1 cellular context compared by ENCODE assay signal in the genomic region with DNA sequence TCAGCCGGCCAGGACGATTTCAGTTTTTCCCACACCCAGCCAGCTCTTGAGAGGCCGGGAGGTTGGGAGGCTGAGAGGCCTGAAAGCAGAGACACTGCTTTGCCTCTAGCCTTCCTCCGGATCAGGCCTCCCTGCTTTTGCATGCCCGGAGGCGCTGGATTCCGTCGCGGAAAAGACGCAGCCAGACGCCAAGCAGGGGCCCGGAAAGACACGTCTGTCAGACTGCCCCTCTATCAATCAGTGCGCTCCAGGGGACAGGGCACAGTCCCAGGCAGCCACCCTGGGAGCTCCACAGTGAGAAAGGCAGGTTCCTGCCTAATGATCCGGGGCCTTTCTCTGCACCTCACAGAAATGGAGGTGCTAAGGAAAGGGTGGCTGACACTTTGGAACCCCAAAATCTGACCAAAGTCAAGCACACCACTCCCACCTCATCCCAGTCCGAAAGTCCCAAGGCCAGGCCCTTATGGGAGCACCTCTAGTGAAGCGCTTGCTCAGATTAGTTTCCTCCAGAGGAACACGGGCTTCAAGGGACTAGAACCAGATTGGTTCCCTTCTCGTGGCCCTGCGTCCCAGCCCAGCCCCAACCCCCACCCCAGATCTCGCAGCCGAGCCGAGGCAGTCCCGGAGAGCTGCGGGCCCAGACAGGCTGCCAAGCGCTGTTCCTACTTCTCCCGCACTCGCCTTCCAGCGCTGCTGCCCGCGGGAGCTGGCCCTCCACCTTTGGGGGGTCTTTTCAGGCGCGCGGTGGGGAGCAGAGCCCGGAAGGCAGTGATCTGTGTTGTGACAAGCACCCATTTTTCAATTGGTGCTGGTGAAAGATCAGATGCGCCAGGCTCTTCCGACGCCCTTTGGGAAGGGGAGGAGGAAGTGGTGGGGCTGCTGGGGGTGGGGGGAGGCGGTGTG.
TF ChIP-seq lines count a peak whose summit lies in the region.

No MANE protein-coding gene starts in this region.

TF ChIP-seq in GM12878, 131 proteins besides CTCF, POLR2A, EP300 and RAD21:
- TF ChIP-seq RAD51 (IDR thresholded peaks at IDR 0.05) (no peak), SUZ12 (IDR thresholded peaks at IDR 0.05; ENCODE audit: unreplicated experiment) (peak; percentile 79)
